Comparison of ENCODE assay signal across 15 cellular contexts in genomic region chr22:41442240-41442792, GRCh38. TPM values are rescaled to one million over a fixed set of nuclear protein-coding genes. Genes with fewer than 3 reads are reported as not detected.
DNase-seq lines count a peak whose midpoint lies in the region; ATAC-seq and TF ChIP-seq lines count a peak whose summit lies in the region.
"Had no signal": no experiment of that assay in that cellular context is flagged by ENCODE, and none has a peak within 500 bp of the region (broad histone marks: within the 10 kb centered on the region; RNA-seq: fewer than 3 reads in every experiment).

No MANE protein-coding gene starts in this region.

- no peak for DNase-seq in Caco-2
- DNase-seq in NCI-H82 (lab: John Stamatoyannopoulos, UW) = peak; percentile 93
- no peak for DNase-seq in endodermal cell
- no peak for DNase-seq in progenitor cell of endocrine pancreas (ENCODE audit: low spot score, unreplicated experiment)
- no peak for DNase-seq in HAP-1 (ENCODE audit: low spot score in 2 of 2)
- DNase-seq in upper lobe of left lung = no peak
- DNase-seq in activated CD4-positive, CD25-positive, alpha-beta regulatory T cell (lab: John Stamatoyannopoulos, UW) = no peak
- no peak for DNase-seq in lower leg skin (ENCODE audit: low spot score in 2 of 2)
- DNase-seq: activated naive CD4-positive, alpha-beta T cell; CD8-positive, alpha-beta T cell; Kasumi-1; left lung; RPMI8226 had no signal

- CTCF ChIA-PET in Caco-2 (lab: Charles Lee) = no interaction called here

- H3K4me3 Mint-ChIP-seq in Caco-2 (ENCODE audit: unreplicated experiment) (peak overlapping the region; percentile 49), endodermal cell (peak overlapping the region; percentile 99), progenitor cell of endocrine pancreas (ENCODE audit: low read depth) (peak overlapping the region; percentile 38)

- POLR2A ChIA-PET in Caco-2 (lab: Charles Lee) = interaction anchor here (0.5 to 0.8 kb wide), 2 partner anchors 26 to 623 kb away, joined by 3 read pairs; partner anchors contain the start of genes PHF5A and SLC25A17

- TF ChIP-seq POLR2A in upper lobe of left lung (IDR thresholded peaks at IDR 0.05) = no peak
- no peak for TF ChIP-seq POLR2A in lower leg skin (IDR thresholded peaks at IDR 0.05)

- H3K9me3 ChIP-seq in Caco-2 = no peaks in the 10 kb centered on the region
- no peaks in the 10 kb centered on the region for H3K9me3 ChIP-seq in endodermal cell (ENCODE audit: control insufficient read depth, low read length)
- no peaks in the 10 kb centered on the region for H3K9me3 ChIP-seq in HAP-1
- no peaks in the 10 kb centered on the region for H3K9me3 ChIP-seq in upper lobe of left lung
- H3K9me3 ChIP-seq: left lung, vagina had no signal

- H3K4me1 ChIP-seq in Caco-2 (no peaks in the 10 kb centered on the region; the same call in 1 of the 2 replicates), endodermal cell (ENCODE audit: control insufficient read depth, insufficient read depth, low read length) (peaks cover 9% of the 10 kb centered on the region), HAP-1 (no peaks in the 10 kb centered on the region; the same call in 1 of the 2 replicates), upper lobe of left lung (peaks cover 19 to 33% (median 25%) of the 10 kb centered on the region in 4 donors)

- in situ Hi-C loops in HAP-1 (cut with MboI; ENCODE audit: low sequenced_read_pairs) = no loop called here

- TF ChIP-seq EP300 in upper lobe of left lung (IDR thresholded peaks at IDR 0.05) = no peak

- ATAC-seq in upper lobe of left lung (ENCODE audit: low FRiP score in 2 of 2) = no peak
- ATAC-seq: CD8-positive, alpha-beta T cell; left lung had no signal

- H3K27me3 Mint-ChIP-seq in Caco-2 (ENCODE audit: insufficient read depth, unreplicated experiment) (no peaks in the 10 kb centered on the region), endodermal cell (ENCODE audit: insufficient read depth) (no peaks in the 10 kb centered on the region), progenitor cell of endocrine pancreas (no peaks in the 10 kb centered on the region)
- H3K27me3 Mint-ChIP-seq: dendritic cell treated with granulocyte-macrophage colony-stimulating factor and Interleukin-4, amounts not matched to agents 40 ng/mL and 50 ng/mL, for 4 days had no signal

- no peak for TF ChIP-seq CTCF in Caco-2 (IDR thresholded peaks at IDR 0.05; ENCODE audit: insufficient read depth in 1 of 2, low read depth in 1 of 2, low read length in 1 of 2, severe bottlenecking in 1 of 2, unreplicated experiment in 1 of 2)
- no peak for TF ChIP-seq CTCF in endodermal cell (conservative IDR thresholded peaks at IDR 0.05)
- no peak for TF ChIP-seq CTCF in progenitor cell of endocrine pancreas (IDR thresholded peaks at IDR 0.05; ENCODE audit: unreplicated experiment)
- no peak for TF ChIP-seq CTCF in upper lobe of left lung (IDR thresholded peaks at IDR 0.05)
- TF ChIP-seq CTCF in lower leg skin (IDR thresholded peaks at IDR 0.05) = no peak

- H3K27ac ChIP-seq in endodermal cell (ENCODE audit: low read depth, low read length) (no peak overlapping the region), upper lobe of left lung (peak overlapping the region in 1 of 4 donors; percentile 11)
- H3K27ac ChIP-seq: left lung had no signal

- no peaks in the 10 kb centered on the region for H3K27me3 ChIP-seq in Caco-2 (replicated peaks; ENCODE audit: control insufficient read depth, insufficient read depth, low read length)
- no peaks in the 10 kb centered on the region for H3K27me3 ChIP-seq in endodermal cell (ENCODE audit: control insufficient read depth, insufficient read depth, low read length, poor library complexity, severe bottlenecking)
- H3K27me3 ChIP-seq in HAP-1 (ENCODE audit: low read depth) = no peaks in the 10 kb centered on the region
- no peaks in the 10 kb centered on the region for H3K27me3 ChIP-seq in upper lobe of left lung
- H3K27me3 ChIP-seq: left lung, vagina had no signal

- H3K4me3 ChIP-seq in Caco-2 (ENCODE audit: low read depth, low read length) = no peak overlapping the region
- H3K4me3 ChIP-seq in endodermal cell (ENCODE audit: low read length) = peak overlapping the region; percentile 67
- no peak overlapping the region for H3K4me3 ChIP-seq in HAP-1
- H3K4me3 ChIP-seq in upper lobe of left lung = no peak overlapping the region
- H3K4me3 ChIP-seq in lower leg skin (ENCODE audit: low read depth, poor library complexity, severe bottlenecking) = no peak overlapping the region
- H3K4me3 ChIP-seq: left lung, vagina had no signal

- H3K9me3 Mint-ChIP-seq in Caco-2 (ENCODE audit: unreplicated experiment) = no peaks in the 10 kb centered on the region
- no peaks in the 10 kb centered on the region for H3K9me3 Mint-ChIP-seq in endodermal cell
- H3K9me3 Mint-ChIP-seq in progenitor cell of endocrine pancreas (ENCODE audit: low read depth) = no peaks in the 10 kb centered on the region
- H3K9me3 Mint-ChIP-seq: CD8-positive, alpha-beta T cell; dendritic cell treated with granulocyte-macrophage colony-stimulating factor and Interleukin-4, amounts not matched to agents 40 ng/mL and 50 ng/mL, for 4 days had no signal

- H3K27ac Mint-ChIP-seq in Caco-2 (ENCODE audit: unreplicated experiment) = no peak overlapping the region
- H3K27ac Mint-ChIP-seq in endodermal cell = no peak overlapping the region
- no peak overlapping the region for H3K27ac Mint-ChIP-seq in progenitor cell of endocrine pancreas
- H3K27ac Mint-ChIP-seq: dendritic cell treated with granulocyte-macrophage colony-stimulating factor and Interleukin-4, amounts not matched to agents 40 ng/mL and 50 ng/mL, for 4 days had no signal

- H3K4me1 Mint-ChIP-seq in Caco-2 (ENCODE audit: low read depth, unreplicated experiment) (no peaks in the 10 kb centered on the region), endodermal cell (peaks cover 17% of the 10 kb centered on the region), progenitor cell of endocrine pancreas (ENCODE audit: low read depth) (peaks cover 11% of the 10 kb centered on the region)

- BruUV-seq in Caco-2 (replicated peaks; lab: Mats Ljungman, UMichigan) = no TSS peak

- H3K9ac ChIP-seq in endodermal cell (ENCODE audit: extremely low read depth, low read length, poor library complexity, severe bottlenecking) = no peak overlapping the region

- no peaks in the 10 kb centered on the region for H3K36me3 ChIP-seq in Caco-2 (ENCODE audit: control insufficient read depth, insufficient read depth, low read length)
- peaks cover 37% of the 10 kb centered on the region for H3K36me3 ChIP-seq in endodermal cell (ENCODE audit: control insufficient read depth, insufficient read depth, low read length)
- peaks cover 41% of the 10 kb centered on the region for H3K36me3 ChIP-seq in HAP-1 (replicated peaks)
- H3K36me3 ChIP-seq in upper lobe of left lung = peaks cover 0 to 22% (median 14%) of the 10 kb centered on the region in 4 donors

- intact Hi-C loops in Caco-2 (cut with micrococcal nuclease; ENCODE audit: unreplicated experiment) = no loop called here
- intact Hi-C loops in lower leg skin (cut with DNase I; ENCODE audit: low total_unique reads) = no loop called here

- 90 to 100% methylated on average over 2 of the region's 2 CpGs for WGBS in endodermal cell (ENCODE audit: insufficient coverage in 1 of 2, insufficient read length in 1 of 2), 2 experiments
- WGBS in upper lobe of left lung, 2 donors = 68 to 86% methylated on average over 2 of the region's 2 CpGs
- WGBS in lower leg skin, 2 donors = 35 to 61% methylated on average over 2 of the region's 2 CpGs

- peaks cover 96% of the 10 kb centered on the region for H3K36me3 Mint-ChIP-seq in Caco-2 (ENCODE audit: insufficient read depth, unreplicated experiment)
- peaks cover 41% of the 10 kb centered on the region for H3K36me3 Mint-ChIP-seq in endodermal cell (ENCODE audit: low read depth)
- H3K36me3 Mint-ChIP-seq in progenitor cell of endocrine pancreas (ENCODE audit: insufficient read depth) = peaks cover 8% of the 10 kb centered on the region

RNA-seq across cellular contexts. Expression of gene TOB2, which starts 4.3 kb away (rescaled TPM):
- total RNA-seq in Caco-2 (2022) = 49.0 and 52.5 TPM in 2 replicates
- total RNA-seq in endodermal cell = 10 to 100 TPM; 51.2 to 57.9 TPM
- 33.8 TPM for polyA plus RNA-seq in endodermal cell (2013, experiment 1 of 2)
- polyA plus RNA-seq in endodermal cell (2013, experiment 2 of 2) = 31.5 TPM
- total RNA-seq in progenitor cell of endocrine pancreas = 66.9 and 72.4 TPM in 2 replicates
- 10 to 100 TPM; 32.8 to 53.6 (median 50.1) TPM for total RNA-seq in upper lobe of left lung
- total RNA-seq in lower leg skin = 10 to 100 TPM; 31.5 to 45.9 (median 37.9) TPM

RNA-seq across cellular contexts. Expression of gene PHF5A, which starts 26.2 kb away (rescaled TPM):
- 75.4 and 78.6 TPM in 2 replicates for total RNA-seq in Caco-2 (2022)
- 10 to 100 TPM; 71.0 to 80.8 TPM for total RNA-seq in endodermal cell
- 75.1 TPM for polyA plus RNA-seq in endodermal cell (2013, experiment 1 of 2)
- polyA plus RNA-seq in endodermal cell (2013, experiment 2 of 2) = 69.4 TPM
- total RNA-seq in progenitor cell of endocrine pancreas = 44.3 and 52.9 TPM in 2 replicates
- 10 to 100 TPM in 5 of 6 donors, 1 to 10 TPM in 1; 9.4 to 49.3 (median 31.2) TPM for total RNA-seq in upper lobe of left lung
- 10 to 100 TPM; 44.1 to 51.9 (median 45.4) TPM for total RNA-seq in lower leg skin

RNA-seq across cellular contexts. Expression of gene ACO2, which starts 26.6 kb away (rescaled TPM):
- total RNA-seq in Caco-2 (2022) = 90.5 and 95.5 TPM in 2 replicates
- total RNA-seq in endodermal cell = 10 to 100 TPM; 69.0 to 82.3 TPM
- 63.0 TPM for polyA plus RNA-seq in endodermal cell (2013, experiment 1 of 2)
- 59.0 TPM for polyA plus RNA-seq in endodermal cell (2013, experiment 2 of 2)
- total RNA-seq in progenitor cell of endocrine pancreas = 67.4 and 69.7 TPM in 2 replicates
- total RNA-seq in upper lobe of left lung = 100 to 1,000 TPM in 1 of 6 donors, 10 to 100 TPM in 5; 51.3 to 102 (median 83.4) TPM
- total RNA-seq in lower leg skin = 100 to 1,000 TPM in 1 of 4 donors, 10 to 100 TPM in 3; 64.0 to 103 (median 83.1) TPM

Comparison
In these comparisons a context has a peak if more than half of its experiments do, and no peak if none do; other contexts are left out.
1. H3K4me3 Mint-ChIP-seq: peak in every context shown above with its lines; median percentile 99 in endodermal cell; 49 in Caco-2; 38 in progenitor cell of endocrine pancreas.